8 cellular contexts compared by ENCODE assay signal in the genomic region with DNA sequence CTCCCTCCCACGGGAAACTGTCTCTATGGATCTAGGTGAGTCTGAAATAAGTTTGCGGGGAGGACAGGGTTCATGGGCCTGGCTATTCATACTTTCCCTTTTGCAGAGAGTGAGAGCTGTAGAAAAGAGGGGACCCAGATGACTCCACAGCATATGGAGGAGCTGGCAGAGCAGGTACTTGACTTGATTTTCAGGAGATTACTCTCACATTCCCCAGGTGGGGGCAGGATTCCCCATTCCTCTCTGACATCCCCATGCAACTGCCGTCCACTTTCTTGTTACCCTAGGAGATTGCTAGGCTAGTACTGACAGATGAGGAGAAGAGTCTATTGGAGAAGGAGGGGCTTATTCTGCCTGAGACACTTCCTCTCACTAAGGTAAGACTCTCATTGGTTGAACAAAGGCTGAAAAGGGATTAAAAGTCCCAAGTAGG. TPM values are rescaled to one million over a fixed set of nuclear protein-coding genes. Genes with fewer than 3 reads are reported as not detected.
DNase-seq lines count a peak whose midpoint lies in the region; ATAC-seq and TF ChIP-seq lines count a peak whose summit lies in the region.

No MANE protein-coding gene starts in this region.

- CTCF ChIA-PET in IMR-90 (lab: Yijun Ruan, JAX) = interaction anchor here (0.9 to 1.6 kb wide), 2 partner anchors 58 to 75 kb away, joined by 3 to 5 read pairs; partner anchors contain the start of genes CCDC107 and RMRP

- peak; percentile 31 for DNase-seq in NCI-H2029 (lab: John Stamatoyannopoulos, UW)
- DNase-seq in NCI-H2029 treated with DMSO at 0.1 percent for 48 hours (lab: John Stamatoyannopoulos, UW) = no peak
- peak; percentile 75 for DNase-seq in IMR-90
- DNase-seq in SJSA1 (ENCODE audit: low read depth in 1 of 2, low spot score in 2 of 2) = peak in 1 of 2 experiments; percentile 39
- no peak for DNase-seq in naive B cell
- DNase-seq in stimulated activated CD4-positive, alpha-beta T cell treated with anti-CD3 and anti-CD28 coated beads, Interleukin-2, amount 100 ng/mL, for 24 hours = no peak

- H3K9ac ChIP-seq in IMR-90 (ENCODE audit: low read depth, low read length) (peak overlapping the region; percentile 83), endocrine pancreas (ENCODE audit: control insufficient read depth, insufficient read depth, low read length) (peak overlapping the region; percentile 32)

- H3K18ac ChIP-seq in IMR-90 (ENCODE audit: low read depth, low read length) = no peak overlapping the region

- peak; percentile 18; the same call in 1 of the 2 replicates for TF ChIP-seq CTCF in IMR-90 (conservative IDR thresholded peaks at IDR 0.05; ENCODE audit: low read depth, low read length)

- peak overlapping the region; percentile 91 for H3K23ac ChIP-seq in IMR-90 (ENCODE audit: low read depth, low read length)

- peaks cover 36% of the 10 kb centered on the region for H4K20me1 ChIP-seq in IMR-90 (ENCODE audit: insufficient read depth, low read length)

- H3K4me3 Mint-ChIP-seq in naive B cell = peak overlapping the region in 2 of 8 donors; percentile 96 to 98

- peak overlapping the region; percentile 92 for H3K14ac ChIP-seq in IMR-90 (replicated peaks; ENCODE audit: low read depth, low read length)

- peaks cover 6 to 9% of the 10 kb centered on the region in 2 donors for H3K36me3 Mint-ChIP-seq in naive B cell

- peak overlapping the region; percentile 99 for H3K4me3 ChIP-seq in IMR-90 (ENCODE audit: insufficient read depth, low read depth, low read length)
- peak overlapping the region; percentile 52 for H3K4me3 ChIP-seq in SJSA1
- peak overlapping the region; percentile 59 for H3K4me3 ChIP-seq in endocrine pancreas (ENCODE audit: control insufficient read depth, insufficient read depth, low read length)

- no peak for TF ChIP-seq POLR2A in IMR-90 (IDR thresholded peaks at IDR 0.05; ENCODE audit: low read depth, low read length)

- dilution Hi-C loops in IMR-90 (cut with HindIII; ENCODE audit: low sequenced_read_pairs, unreplicated experiment) = no loop called here

- H3K4me1 ChIP-seq in IMR-90 (ENCODE audit: control insufficient read depth, insufficient read depth, low read length) (peaks cover 12% of the 10 kb centered on the region), SJSA1 (replicated peaks) (peaks cover 37% of the 10 kb centered on the region), endocrine pancreas (ENCODE audit: control insufficient read depth, insufficient read depth, low read length) (peaks cover 19% of the 10 kb centered on the region)

- H4K5ac ChIP-seq in IMR-90 (ENCODE audit: low read depth, low read length) = peak overlapping the region; percentile 23; the same call in 1 of the 2 replicates

- BruUV-seq in IMR-90 (replicated peaks; lab: Mats Ljungman, UMichigan) = no TSS peak

- no peaks in the 10 kb centered on the region for H3K9me3 Mint-ChIP-seq in naive B cell

- WGBS in IMR-90 (ENCODE audit: extremely low coverage in 2 of 2, insufficient read length in 1 of 2), 2 experiments = no CpG with 5 or more reads among the region's 3 CpGs

- H3K9me3 ChIP-seq in IMR-90 (ENCODE audit: control insufficient read depth, insufficient read depth, low read length) (no peaks in the 10 kb centered on the region), SJSA1 (replicated peaks) (no peaks in the 10 kb centered on the region), endocrine pancreas (ENCODE audit: control insufficient read depth, low read length) (no peaks in the 10 kb centered on the region)

- H3K9me1 ChIP-seq in IMR-90 (ENCODE audit: insufficient read depth, low read length) = no peaks in the 10 kb centered on the region

- POLR2A ChIA-PET in IMR-90 (lab: Charles Lee; ENCODE audit: unreplicated experiment) = interaction anchor here (1.1 to 1.4 kb wide), 2 partner anchors 42 to 68 kb away, joined by 4 read pairs; partner anchors contain the start of gene ARHGEF39

- no peaks in the 10 kb centered on the region for H3K27me3 ChIP-seq in IMR-90 (ENCODE audit: control insufficient read depth, insufficient read depth, low read length)
- H3K27me3 ChIP-seq in SJSA1 (replicated peaks) = no peaks in the 10 kb centered on the region
- no peaks in the 10 kb centered on the region for H3K27me3 ChIP-seq in endocrine pancreas (ENCODE audit: control insufficient read depth, insufficient read depth, low read length)

- H2BK5ac ChIP-seq in IMR-90 (ENCODE audit: low read depth, low read length, poor library complexity, severe bottlenecking) = peak overlapping the region; percentile 55

- H4K8ac ChIP-seq in IMR-90 (ENCODE audit: low read depth in 2 of 2, low read length in 2 of 2) = peak overlapping the region; percentile 45 to 67; a peak in 2 of 4 replicates

- H3K27ac ChIP-seq in IMR-90 (ENCODE audit: insufficient read depth, low read length) = peak overlapping the region; percentile 75
- 0 out of 2 replicates have a peak overlapping the region, but pooled peaks have one; percentile 24 for H3K27ac ChIP-seq in SJSA1

- no peak for TF ChIP-seq RAD21 in IMR-90 (IDR thresholded peaks at IDR 0.05; ENCODE audit: low read length)

- H2BK15ac ChIP-seq in IMR-90 (ENCODE audit: low read depth, low read length) = no peak overlapping the region

- H2BK120ac ChIP-seq in IMR-90 (ENCODE audit: low read depth, low read length) = peak overlapping the region; percentile 24; the same call in 1 of the 2 replicates

- peak overlapping the region; percentile 93 for H3K4me2 ChIP-seq in IMR-90 (ENCODE audit: low read depth, low read length)

- intact Hi-C loops in IMR-90 (cut with micrococcal nuclease) = no loop called here

- H3K56ac ChIP-seq in IMR-90 (ENCODE audit: extremely low read depth, insufficient read depth, low read length) = peak overlapping the region; percentile 81; the same call in 1 of the 2 replicates

- H2AFZ ChIP-seq in IMR-90 (replicated peaks; ENCODE audit: low read length, poor library complexity) = peak overlapping the region; percentile 90

- H3K36me3 ChIP-seq in IMR-90 (ENCODE audit: control insufficient read depth, insufficient read depth, low read length) (peaks cover 25% of the 10 kb centered on the region), SJSA1 (peaks cover 43% of the 10 kb centered on the region), endocrine pancreas (ENCODE audit: control insufficient read depth, insufficient read depth, low read length) (peaks cover 4% of the 10 kb centered on the region)

- H3K27me3 Mint-ChIP-seq in naive B cell = no peaks in the 10 kb centered on the region

- peaks cover 12 to 30% (median 16%) of the 10 kb centered on the region in 3 donors for H3K4me1 Mint-ChIP-seq in naive B cell

- ATAC-seq in IMR-90 (ENCODE audit: low read depth) = no peak
- ATAC-seq in naive B cell (ENCODE audit: low read depth in 2 of 2) = no peak
- ATAC-seq in HG02759 (IDR thresholded peaks at IDR 0.05; ENCODE audit: unreplicated experiment) = no peak

- peaks cover 21 to 77% of the 10 kb centered on the region in 2 experiments for H3K79me1 ChIP-seq in IMR-90 (ENCODE audit: low read depth in 1 of 2, low read length in 2 of 2)

- H3K4ac ChIP-seq in IMR-90 (ENCODE audit: low read depth, low read length) = peak overlapping the region; percentile 81

- peak overlapping the region in 5 of 6 donors; percentile 90 to 98 (median 95) for H3K27ac Mint-ChIP-seq in naive B cell

- H4K91ac ChIP-seq in IMR-90 (ENCODE audit: insufficient read depth, low read depth, low read length) = peak overlapping the region; percentile 61

- no peak overlapping the region for H2BK20ac ChIP-seq in IMR-90 (ENCODE audit: low read depth, low read length)

- in situ Hi-C loops in IMR-90 (cut with MboI; ENCODE audit: low sequenced_read_pairs) = no loop called here

- H2AK5ac ChIP-seq in IMR-90 (ENCODE audit: low read depth, low read length) = peak overlapping the region; percentile 54

- peak overlapping the region; percentile 97 for H2AK9ac ChIP-seq in IMR-90 (replicated peaks; ENCODE audit: low read depth, low read length, poor library complexity)

RNA-seq across cellular contexts. Expression of gene CREB3, which starts 0.7 kb away (rescaled TPM):
- 105 and 106 TPM in 2 replicates for total RNA-seq in IMR-90 (2012; rRNA removed)
- polyA plus RNA-seq in IMR-90 (2012; rRNA removed) = 54.9 and 60.7 TPM in 2 replicates
- 86.1 and 133 TPM in 2 replicates for polyA plus RNA-seq in IMR-90 (2012; cell fraction: cytosol; rRNA removed)
- polyA plus RNA-seq in IMR-90 (2012; cell fraction: nucleus; rRNA removed; ENCODE audit: low replicate concordance) = 30.7 and 40.3 TPM in 2 replicates
- 39.2 and 86.7 TPM in 2 replicates for total RNA-seq in SJSA1 (2014; rRNA removed; shearing (Covaris generic))
- 10 to 100 TPM; 24.8 to 41.0 (median 33.2) TPM for polyA plus RNA-seq in naive B cell (ENCODE audit: low read depth in 6 of 6)

RNA-seq across cellular contexts. Expression of gene TLN1, which starts 1.1 kb away (rescaled TPM):
- 337 and 346 TPM in 2 replicates for total RNA-seq in IMR-90 (2012; rRNA removed)
- polyA plus RNA-seq in IMR-90 (2012; rRNA removed) (224 and 228 TPM in 2 replicates), naive B cell (ENCODE audit: low read depth in 6 of 6) (100 to 1,000 TPM in 1 of 6 donors, 10 to 100 TPM in 5; 15.6 to 128 (median 42.4) TPM)
- 134 and 262 TPM in 2 replicates for polyA plus RNA-seq in IMR-90 (2012; cell fraction: cytosol; rRNA removed)
- polyA plus RNA-seq in IMR-90 (2012; cell fraction: nucleus; rRNA removed; ENCODE audit: low replicate concordance) = 206 and 469 TPM in 2 replicates
- 137 and 213 TPM in 2 replicates for total RNA-seq in SJSA1 (2014; rRNA removed; shearing (Covaris generic))

RNA-seq across cellular contexts. Expression of gene GBA2, which starts 15.9 kb away (rescaled TPM):
- 14.2 and 18.1 TPM in 2 replicates for total RNA-seq in IMR-90 (2012; rRNA removed)
- 37.0 and 38.2 TPM in 2 replicates for polyA plus RNA-seq in IMR-90 (2012; rRNA removed)
- 16.3 and 18.2 TPM in 2 replicates for polyA plus RNA-seq in IMR-90 (2012; cell fraction: cytosol; rRNA removed)
- polyA plus RNA-seq in IMR-90 (2012; cell fraction: nucleus; rRNA removed; ENCODE audit: low replicate concordance) = 206 and 250 TPM in 2 replicates
- 15.5 and 16.0 TPM in 2 replicates for total RNA-seq in SJSA1 (2014; rRNA removed; shearing (Covaris generic))
- 10 to 100 TPM; 31.7 to 49.1 (median 39.0) TPM for polyA plus RNA-seq in naive B cell (ENCODE audit: low read depth in 6 of 6)

RNA-seq across cellular contexts. Expression of gene RGP1, which starts 16.0 kb away (rescaled TPM):
- total RNA-seq in IMR-90 (2012; rRNA removed) = 10.2 and 10.8 TPM in 2 replicates
- polyA plus RNA-seq in IMR-90 (2012; rRNA removed) (13.5 and 14.3 TPM in 2 replicates), naive B cell (ENCODE audit: low read depth in 6 of 6) (10 to 100 TPM in 1 of 6 donors, 1 to 10 TPM in 5; 1.9 to 14.2 (median 6.9) TPM)
- 7.7 and 11.0 TPM in 2 replicates for polyA plus RNA-seq in IMR-90 (2012; cell fraction: cytosol; rRNA removed)
- 23.7 and 25.1 TPM in 2 replicates for polyA plus RNA-seq in IMR-90 (2012; cell fraction: nucleus; rRNA removed; ENCODE audit: low replicate concordance)
- 5.2 and 7.4 TPM in 2 replicates for total RNA-seq in SJSA1 (2014; rRNA removed; shearing (Covaris generic))

RNA-seq across cellular contexts. Expression of gene MSMP, which starts 21.0 kb away (rescaled TPM):
- total RNA-seq in IMR-90 (2012; rRNA removed) = not detected in 2 replicates
- polyA plus RNA-seq in IMR-90 (2012; rRNA removed) (not detected in 2 replicates), naive B cell (ENCODE audit: low read depth in 6 of 6) (1 to 10 TPM in 5 of 6 donors, not detected in 1; 2.1 to 7.2 (median 3.6) TPM)
- not detected in 2 replicates for polyA plus RNA-seq in IMR-90 (2012; cell fraction: cytosol; rRNA removed)
- not detected in 2 replicates for polyA plus RNA-seq in IMR-90 (2012; cell fraction: nucleus; rRNA removed; ENCODE audit: low replicate concordance)
- total RNA-seq in SJSA1 (2014; rRNA removed; shearing (Covaris generic)) = not detected in 2 replicates

Comparison
In these comparisons a context has a peak if more than half of its experiments do, and no peak if none do; other contexts are left out.
1. DNase-seq: peak in NCI-H2029 (single experiment) and IMR-90 (single experiment); none in NCI-H2029 treated with DMSO at 0.1 percent for 48 hours (single experiment), naive B cell (single experiment) and stimulated activated CD4-positive, alpha-beta T cell treated with anti-CD3 and anti-CD28 coated beads, Interleukin-2, amount 100 ng/mL, for 24 hours (0 of 2).
2. Peak in every context shown above with its lines, with median percentiles within 50 percentile points of each other: H3K4me3 ChIP-seq.